In genomic region chr1:204221271-204221670, GRCh38 we compare ENCODE assay signal across 21 cellular contexts. TPM values are rescaled to one million over a fixed set of nuclear protein-coding genes. Genes with fewer than 3 reads are reported as not detected.
"Had no signal": no experiment of that assay in that cellular context is flagged by ENCODE, and none has a peak within 500 bp of the region (broad histone marks: within the 10 kb centered on the region; RNA-seq: fewer than 3 reads in every experiment).

No MANE protein-coding gene starts in this region.

- DNase-seq: effector memory CD8-positive, alpha-beta T cell; heart left ventricle; hippocampal formation; left colon; left ventricle myocardium superior; naive thymus-derived CD4-positive, alpha-beta T cell; small intestine; stimulated activated CD4-positive, alpha-beta T cell treated with anti-CD3 and anti-CD28 coated beads, Interleukin-12 subunit alpha, Interleukin-12 subunit beta, amount 100 ng/mL, for 4 hours; stimulated activated naive CD4-positive, alpha-beta T cell; trophoblast cell had no signal

- H3K27me3 Mint-ChIP-seq: dendritic cell treated with granulocyte-macrophage colony-stimulating factor and Interleukin-4, amounts not matched to agents 40 ng/mL and 50 ng/mL, for 4 days had no signal

- H3K36me3 Mint-ChIP-seq: naive thymus-derived CD4-positive, alpha-beta T cell had no signal

- H3K4me3 Mint-ChIP-seq: dendritic cell treated with granulocyte-macrophage colony-stimulating factor and Interleukin-4, amounts not matched to agents 40 ng/mL and 50 ng/mL, for 4 days; effector memory CD8-positive, alpha-beta T cell; naive thymus-derived CD4-positive, alpha-beta T cell had no signal

- ATAC-seq: effector memory CD8-positive, alpha-beta T cell; heart left ventricle; left colon; left ventricle myocardium superior; naive thymus-derived CD4-positive, alpha-beta T cell had no signal

- H3K9me3 Mint-ChIP-seq: dendritic cell treated with granulocyte-macrophage colony-stimulating factor and Interleukin-4, amounts not matched to agents 40 ng/mL and 50 ng/mL, for 4 days; effector memory CD8-positive, alpha-beta T cell; naive thymus-derived CD4-positive, alpha-beta T cell had no signal

- H3K27me3 ChIP-seq: heart left ventricle, right atrium auricular region had no signal

- H3K27ac ChIP-seq: heart left ventricle, right atrium auricular region had no signal

- H3K4me3 ChIP-seq: heart left ventricle, right atrium auricular region had no signal

- H3K4me1 ChIP-seq: right atrium auricular region had no signal

- H3K9me3 ChIP-seq: heart left ventricle, right atrium auricular region had no signal

- H3K27ac Mint-ChIP-seq: dendritic cell treated with granulocyte-macrophage colony-stimulating factor and Interleukin-4, amounts not matched to agents 40 ng/mL and 50 ng/mL, for 4 days; effector memory CD8-positive, alpha-beta T cell; naive thymus-derived CD4-positive, alpha-beta T cell had no signal

RNA-seq across cellular contexts. Expression of gene GOLT1A, which starts 7.5 kb away (rescaled TPM):
- total RNA-seq: glomerular endothelial cell; left ventricle myocardium superior; mesenteric fat pad; mononuclear cell; naive thymus-derived CD4-positive, alpha-beta T cell; osteocyte; right atrium auricular region had no signal
- polyA plus RNA-seq: neural cell had no signal

RNA-seq across cellular contexts. Expression of gene KISS1, which starts 25.0 kb away (rescaled TPM):
- total RNA-seq: frontal cortex, glomerular endothelial cell, heart left ventricle, left ventricle myocardium superior, mesenteric fat pad, mononuclear cell, osteocyte, right atrium auricular region, urinary bladder had no signal
- polyA plus RNA-seq: esophagus; heart left ventricle; naive thymus-derived CD4-positive, alpha-beta T cell; neural cell had no signal

RNA-seq across cellular contexts. Expression of gene REN, which starts 55.1 kb away (rescaled TPM):
- total RNA-seq: frontal cortex; heart left ventricle; left ventricle myocardium superior; lung microvascular endothelial cell; mononuclear cell; naive thymus-derived CD4-positive, alpha-beta T cell; osteocyte had no signal
- polyA plus RNA-seq: heart left ventricle; naive thymus-derived CD4-positive, alpha-beta T cell; neural cell had no signal
